16 cellular contexts compared by ENCODE assay signal in genomic region chrX:42466706-42467105, GRCh38.
DNase-seq lines count a peak whose midpoint lies in the region; ATAC-seq and TF ChIP-seq lines count a peak whose summit lies in the region.
"Had no signal": no experiment of that assay in that cellular context is flagged by ENCODE, and none has a peak within 500 bp of the region (broad histone marks: within the 10 kb centered on the region; RNA-seq: fewer than 3 reads in every experiment).

No MANE protein-coding gene starts in this region.

- no peaks in the 10 kb centered on the region for H3K9me3 ChIP-seq in tibial artery

- H3K36me3 ChIP-seq in tibial artery = no peaks in the 10 kb centered on the region

- H3K4me3 ChIP-seq in tibial artery = no peak overlapping the region
- H3K4me3 ChIP-seq: GM23248 had no signal

- ATAC-seq in HG03520 (IDR thresholded peaks at IDR 0.05; ENCODE audit: unreplicated experiment) = no peak
- ATAC-seq: HepG2 had no signal

- in situ Hi-C loops in ACHN (cut with HindIII; ENCODE audit: low pct_ligation_motif_present, low pct_unique_long_range_greater_than_20kb, low sequenced_read_pairs) = no loop called here

- no peak overlapping the region for H3K27ac ChIP-seq in tibial artery
- H3K27ac ChIP-seq: GM23248 had no signal

- no peaks in the 10 kb centered on the region for H3K4me1 ChIP-seq in tibial artery

- TF ChIP-seq CTCF in tibial artery (IDR thresholded peaks at IDR 0.05) = no peak

- intact Hi-C loops in tibial artery (cut with DNase I; ENCODE audit: low total_unique reads) = no loop called here

- H3K27me3 ChIP-seq in tibial artery = no peaks in the 10 kb centered on the region

- DNase-seq in ACHN = peak; percentile 0
- DNase-seq in HT1080 (ENCODE audit: low read depth) = peak; percentile 0
- DNase-seq in RKO (ENCODE audit: low spot score) = peak; percentile 7
- DNase-seq in kidney glomerular epithelial cell (lab: John Stamatoyannopoulos, UW) = peak; percentile 0
- no peak for DNase-seq in NCI-H510A (lab: John Stamatoyannopoulos, UW)
- no peak for DNase-seq in tibial artery
- DNase-seq: Calu3; CD4-positive, CD25-positive, alpha-beta regulatory T cell; DND-41; GF-D8; GM23248; MV-4-11; NCI-H146; NCI-H526 treated with DMSO at 0.1 percent for 48 hours had no signal

Comparison
In these comparisons a context has a peak if more than half of its experiments do, and no peak if none do; other contexts are left out.
1. DNase-seq: peak in ACHN (single experiment), HT1080 (single experiment), RKO (single experiment) and kidney glomerular epithelial cell (single experiment); none in NCI-H510A (single experiment) and tibial artery (0 of 2).